Comparison of ENCODE assay signal across 1 cellular context in the genomic region with DNA sequence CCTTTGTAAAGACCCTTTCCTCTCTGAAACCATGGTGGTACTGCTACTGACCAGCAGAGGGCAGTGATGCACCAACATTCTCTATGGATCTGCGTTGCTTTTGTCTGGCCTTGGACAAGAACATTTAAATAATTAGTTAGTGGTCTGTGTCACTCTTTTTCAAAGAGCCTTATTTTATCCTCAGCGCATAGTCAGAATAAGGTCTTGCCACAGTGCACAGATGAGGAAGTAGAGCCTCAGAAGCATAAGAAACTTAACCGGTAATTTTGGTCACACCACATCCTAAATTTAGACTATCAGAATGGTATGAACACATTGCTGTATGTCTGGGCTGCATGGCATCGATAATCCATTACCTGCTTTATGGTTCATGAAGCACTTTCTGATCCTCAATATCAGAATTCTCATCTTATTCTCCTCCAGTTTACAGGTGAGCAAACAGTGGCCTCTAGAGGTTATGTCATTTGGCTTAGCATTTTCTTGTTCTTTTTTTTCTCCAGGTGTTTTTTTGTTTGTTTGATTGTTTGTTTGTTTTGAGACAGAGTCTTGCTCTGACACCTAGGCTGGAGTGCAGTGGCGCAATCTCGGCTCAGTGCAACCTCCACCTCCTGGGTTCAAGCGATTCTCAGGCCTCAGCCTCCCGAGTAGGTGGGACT.
A peak's percentile ranks its signal among the peaks of the same experiment; 100 is the strongest.
TF ChIP-seq lines count a peak whose summit lies in the region.

No MANE protein-coding gene starts in this region.

TF ChIP-seq in HepG2, 621 proteins besides CTCF, POLR2A, EP300 and RAD21 (continued from another document and continues in another):
- TF ChIP-seq PAXIP1 (CRISPR knock-in tag; conservative IDR thresholded peaks at IDR 0.05) (no peak), MAFG (CRISPR knock-in tag; IDR thresholded peaks at IDR 0.05) (no peak), ZNF354B (CRISPR knock-in tag; IDR thresholded peaks at IDR 0.05) (0 out of 2 replicates have a peak, but pooled peaks have one; percentile 28), SRY (CRISPR knock-in tag; IDR thresholded peaks at IDR 0.05) (no peak), ZNF264 (CRISPR knock-in tag; IDR thresholded peaks at IDR 0.05) (0 out of 2 replicates have a peak, but pooled peaks have one; percentile 23), ISL2 (CRISPR knock-in tag; IDR thresholded peaks at IDR 0.05) (0 out of 2 replicates have a peak, but pooled peaks have one; percentile 13), NONO (IDR thresholded peaks at IDR 0.05) (no peak), NONO (CRISPR knock-in tag; conservative IDR thresholded peaks at IDR 0.05) (0 out of 2 replicates have a peak, but pooled peaks have one; percentile 26), ELF3 (CRISPR knock-in tag; IDR thresholded peaks at IDR 0.05) (peak; percentile 52; the same call in 1 of the 2 replicates), NPAS2 (CRISPR knock-in tag; IDR thresholded peaks at IDR 0.05; ENCODE audit: borderline replicate concordance) (no peak), ZNF605 (CRISPR knock-in tag; IDR thresholded peaks at IDR 0.05) (no peak), SRF (IDR thresholded peaks at IDR 0.05; ENCODE audit: low read depth, low read length) (no peak), ZNF562 (CRISPR knock-in tag; IDR thresholded peaks at IDR 0.05; ENCODE audit: borderline replicate concordance) (no peak), ZFP1 (CRISPR knock-in tag; IDR thresholded peaks at IDR 0.05) (0 out of 2 replicates have a peak, but pooled peaks have one; percentile 15), REST (IDR thresholded peaks at IDR 0.05; ENCODE audit: borderline replicate concordance in 1 of 2, low read depth in 1 of 2, low read length in 2 of 2) (no peak), DR1 (CRISPR knock-in tag; IDR thresholded peaks at IDR 0.05) (no peak), BRCA1 (CRISPR knock-in tag; IDR thresholded peaks at IDR 0.05) (no peak), PLRG1 (conservative IDR thresholded peaks at IDR 0.05) (no peak), RFXANK (CRISPR knock-in tag; IDR thresholded peaks at IDR 0.05) (no peak), ZNF724P (CRISPR knock-in tag; IDR thresholded peaks at IDR 0.05; ENCODE audit: borderline replicate concordance) (no peak), HOXA3 (CRISPR knock-in tag; IDR thresholded peaks at IDR 0.05) (no peak), CREB3 (CRISPR knock-in tag; IDR thresholded peaks at IDR 0.05) (no peak), SMC3 (IDR thresholded peaks at IDR 0.05; ENCODE audit: low read length) (peak; percentile 95), ZSCAN31 (CRISPR knock-in tag; IDR thresholded peaks at IDR 0.05; ENCODE audit: low read depth) (no peak), BCL6 (CRISPR knock-in tag; IDR thresholded peaks at IDR 0.05) (peak; percentile 65), FOSL2 (CRISPR knock-in tag; IDR thresholded peaks at IDR 0.05) (no peak), ZFP37 (CRISPR knock-in tag; IDR thresholded peaks at IDR 0.05; ENCODE audit: borderline replicate concordance) (no peak), MLX (CRISPR knock-in tag; IDR thresholded peaks at IDR 0.05) (no peak), ZBTB10 (CRISPR knock-in tag; IDR thresholded peaks at IDR 0.05; ENCODE audit: borderline replicate concordance) (no peak), STAG1 (CRISPR knock-in tag; IDR thresholded peaks at IDR 0.05) (peak; percentile 97), ZNF883 (CRISPR knock-in tag; IDR thresholded peaks at IDR 0.05; ENCODE audit: not compliant biosample characterization) (no peak), ZNF557 (CRISPR knock-in tag; IDR thresholded peaks at IDR 0.05) (no peak), ZSCAN9 (CRISPR knock-in tag; IDR thresholded peaks at IDR 0.05; ENCODE audit: borderline replicate concordance) (peak; percentile 52; the same call in 1 of the 2 replicates), ZNF251 (CRISPR knock-in tag; IDR thresholded peaks at IDR 0.05) (no peak), NCOA1 (CRISPR knock-in tag; IDR thresholded peaks at IDR 0.05) (no peak), ZFP90 (CRISPR knock-in tag; IDR thresholded peaks at IDR 0.05; ENCODE audit: borderline replicate concordance) (no peak)
- TF ChIP-seq, protein P1, sequence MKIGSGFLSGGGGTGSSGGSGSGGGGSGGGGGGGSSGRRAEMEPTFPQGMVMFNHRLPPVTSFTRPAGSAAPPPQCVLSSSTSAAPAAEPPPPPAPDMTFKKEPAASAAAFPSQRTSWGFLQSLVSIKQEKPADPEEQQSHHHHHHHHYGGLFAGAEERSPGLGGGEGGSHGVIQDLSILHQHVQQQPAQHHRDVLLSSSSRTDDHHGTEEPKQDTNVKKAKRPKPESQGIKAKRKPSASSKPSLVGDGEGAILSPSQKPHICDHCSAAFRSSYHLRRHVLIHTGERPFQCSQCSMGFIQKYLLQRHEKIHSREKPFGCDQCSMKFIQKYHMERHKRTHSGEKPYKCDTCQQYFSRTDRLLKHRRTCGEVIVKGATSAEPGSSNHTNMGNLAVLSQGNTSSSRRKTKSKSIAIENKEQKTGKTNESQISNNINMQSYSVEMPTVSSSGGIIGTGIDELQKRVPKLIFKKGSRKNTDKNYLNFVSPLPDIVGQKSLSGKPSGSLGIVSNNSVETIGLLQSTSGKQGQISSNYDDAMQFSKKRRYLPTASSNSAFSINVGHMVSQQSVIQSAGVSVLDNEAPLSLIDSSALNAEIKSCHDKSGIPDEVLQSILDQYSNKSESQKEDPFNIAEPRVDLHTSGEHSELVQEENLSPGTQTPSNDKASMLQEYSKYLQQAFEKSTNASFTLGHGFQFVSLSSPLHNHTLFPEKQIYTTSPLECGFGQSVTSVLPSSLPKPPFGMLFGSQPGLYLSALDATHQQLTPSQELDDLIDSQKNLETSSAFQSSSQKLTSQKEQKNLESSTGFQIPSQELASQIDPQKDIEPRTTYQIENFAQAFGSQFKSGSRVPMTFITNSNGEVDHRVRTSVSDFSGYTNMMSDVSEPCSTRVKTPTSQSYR (CRISPR knock-in tag; IDR thresholded peaks at IDR 0.05; ENCODE audit: borderline replicate concordance), result no peak
- TF ChIP-seq, protein P2, sequence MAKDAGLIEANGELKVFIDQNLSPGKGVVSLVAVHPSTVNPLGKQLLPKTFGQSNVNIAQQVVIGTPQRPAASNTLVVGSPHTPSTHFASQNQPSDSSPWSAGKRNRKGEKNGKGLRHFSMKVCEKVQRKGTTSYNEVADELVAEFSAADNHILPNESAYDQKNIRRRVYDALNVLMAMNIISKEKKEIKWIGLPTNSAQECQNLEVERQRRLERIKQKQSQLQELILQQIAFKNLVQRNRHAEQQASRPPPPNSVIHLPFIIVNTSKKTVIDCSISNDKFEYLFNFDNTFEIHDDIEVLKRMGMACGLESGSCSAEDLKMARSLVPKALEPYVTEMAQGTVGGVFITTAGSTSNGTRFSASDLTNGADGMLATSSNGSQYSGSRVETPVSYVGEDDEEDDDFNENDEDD (CRISPR knock-in tag; IDR thresholded peaks at IDR 0.05; ENCODE audit: borderline replicate concordance), result no peak
- TF ChIP-seq, protein P3, sequence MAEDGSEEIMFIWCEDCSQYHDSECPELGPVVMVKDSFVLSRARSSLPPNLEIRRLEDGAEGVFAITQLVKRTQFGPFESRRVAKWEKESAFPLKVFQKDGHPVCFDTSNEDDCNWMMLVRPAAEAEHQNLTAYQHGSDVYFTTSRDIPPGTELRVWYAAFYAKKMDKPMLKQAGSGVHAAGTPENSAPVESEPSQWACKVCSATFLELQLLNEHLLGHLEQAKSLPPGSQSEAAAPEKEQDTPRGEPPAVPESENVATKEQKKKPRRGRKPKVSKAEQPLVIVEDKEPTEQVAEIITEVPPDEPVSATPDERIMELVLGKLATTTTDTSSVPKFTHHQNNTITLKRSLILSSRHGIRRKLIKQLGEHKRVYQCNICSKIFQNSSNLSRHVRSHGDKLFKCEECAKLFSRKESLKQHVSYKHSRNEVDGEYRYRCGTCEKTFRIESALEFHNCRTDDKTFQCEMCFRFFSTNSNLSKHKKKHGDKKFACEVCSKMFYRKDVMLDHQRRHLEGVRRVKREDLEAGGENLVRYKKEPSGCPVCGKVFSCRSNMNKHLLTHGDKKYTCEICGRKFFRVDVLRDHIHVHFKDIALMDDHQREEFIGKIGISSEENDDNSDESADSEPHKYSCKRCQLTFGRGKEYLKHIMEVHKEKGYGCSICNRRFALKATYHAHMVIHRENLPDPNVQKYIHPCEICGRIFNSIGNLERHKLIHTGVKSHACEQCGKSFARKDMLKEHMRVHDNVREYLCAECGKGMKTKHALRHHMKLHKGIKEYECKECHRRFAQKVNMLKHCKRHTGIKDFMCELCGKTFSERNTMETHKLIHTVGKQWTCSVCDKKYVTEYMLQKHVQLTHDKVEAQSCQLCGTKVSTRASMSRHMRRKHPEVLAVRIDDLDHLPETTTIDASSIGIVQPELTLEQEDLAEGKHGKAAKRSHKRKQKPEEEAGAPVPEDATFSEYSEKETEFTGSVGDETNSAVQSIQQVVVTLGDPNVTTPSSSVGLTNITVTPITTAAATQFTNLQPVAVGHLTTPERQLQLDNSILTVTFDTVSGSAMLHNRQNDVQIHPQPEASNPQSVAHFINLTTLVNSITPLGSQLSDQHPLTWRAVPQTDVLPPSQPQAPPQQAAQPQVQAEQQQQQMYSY (CRISPR knock-in tag; IDR thresholded peaks at IDR 0.05), result no peak
- TF ChIP-seq, protein P4, sequence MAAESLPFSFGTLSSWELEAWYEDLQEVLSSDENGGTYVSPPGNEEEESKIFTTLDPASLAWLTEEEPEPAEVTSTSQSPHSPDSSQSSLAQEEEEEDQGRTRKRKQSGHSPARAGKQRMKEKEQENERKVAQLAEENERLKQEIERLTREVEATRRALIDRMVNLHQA (CRISPR knock-in tag; IDR thresholded peaks at IDR 0.05), result no peak
